23 cellular contexts compared by ENCODE assay signal in genomic region chr5:85646641-85647040, GRCh38.
DNase-seq lines count a peak whose midpoint lies in the region; ATAC-seq and TF ChIP-seq lines count a peak whose summit lies in the region.
"Had no signal": no experiment of that assay in that cellular context is flagged by ENCODE, and none has a peak within 500 bp of the region (broad histone marks: within the 10 kb centered on the region; RNA-seq: fewer than 3 reads in every experiment).

No MANE protein-coding gene starts in this region.

- no peaks in the 10 kb centered on the region for H3K79me2 ChIP-seq in mesendoderm (ENCODE audit: control insufficient read depth, insufficient read depth, low read length)

- H3K4me3 ChIP-seq in H7 (ENCODE audit: insufficient read depth, low read depth, low read length) (peak overlapping the region; percentile 58; the same call in 1 of the 2 replicates), mesendoderm (ENCODE audit: low read length) (no peak overlapping the region)
- H3K4me3 ChIP-seq: HAP-1 had no signal

- no peaks in the 10 kb centered on the region for H3K4me1 ChIP-seq in mesendoderm (ENCODE audit: control insufficient read depth, low read depth, low read length)
- H3K4me1 ChIP-seq: HAP-1 had no signal

- H3K27me3 ChIP-seq in H7 (ENCODE audit: control insufficient read depth, insufficient read depth, low read length) (no peaks in the 10 kb centered on the region), mesendoderm (ENCODE audit: insufficient read depth, low read length, poor library complexity) (no peaks in the 10 kb centered on the region)

- no peaks in the 10 kb centered on the region for H3K36me3 Mint-ChIP-seq in activated naive CD8-positive, alpha-beta T cell treated with anti-CD3 and anti-CD28 coated beads, Interleukin-2, amount 10 ng/mL, durations not matched to agents 7 days and 5 days
- no peaks in the 10 kb centered on the region for H3K36me3 Mint-ChIP-seq in activated naive CD8-positive, alpha-beta T cell treated with anti-CD3 and anti-CD28 coated beads for 36 hours
- H3K36me3 Mint-ChIP-seq in WTC11: no peaks in the 10 kb centered on the region
- H3K36me3 Mint-ChIP-seq: CD8-positive, alpha-beta T cell had no signal

- no peak overlapping the region for H2BK120ac ChIP-seq in mesendoderm (ENCODE audit: low read depth, low read length)

- no peaks in the 10 kb centered on the region for H3K27me3 Mint-ChIP-seq in activated naive CD8-positive, alpha-beta T cell treated with anti-CD3 and anti-CD28 coated beads, Interleukin-2, amount 10 ng/mL, durations not matched to agents 7 days and 5 days
- no peaks in the 10 kb centered on the region for H3K27me3 Mint-ChIP-seq in activated naive CD8-positive, alpha-beta T cell treated with anti-CD3 and anti-CD28 coated beads for 36 hours
- H3K27me3 Mint-ChIP-seq in WTC11 (ENCODE audit: low read depth): no peaks in the 10 kb centered on the region

- H2BK5ac ChIP-seq in mesendoderm (ENCODE audit: low read length): no peak overlapping the region

- no peak overlapping the region for H3K18ac ChIP-seq in mesendoderm (ENCODE audit: low read length)

- no peak overlapping the region for H3K23ac ChIP-seq in mesendoderm (ENCODE audit: low read length)

- H3K56ac ChIP-seq in mesendoderm (ENCODE audit: low read length): no peak overlapping the region

- no peak for TF ChIP-seq CTCF in WTC11 (IDR thresholded peaks at IDR 0.05)

- no peaks in the 10 kb centered on the region for H3K79me1 ChIP-seq in mesendoderm (ENCODE audit: low read length)

- POLR2A ChIA-PET in activated naive CD8-positive, alpha-beta T cell treated with anti-CD3 and anti-CD28 coated beads, Interleukin-2, amount 10 ng/mL, durations not matched to agents 7 days and 5 days (lab: Charles Lee): no interaction called here
- POLR2A ChIA-PET in WTC11 (lab: Charles Lee): no interaction called here

- no peak overlapping the region for H3K4me2 ChIP-seq in mesendoderm (ENCODE audit: low read length)

- no peak overlapping the region for H3K27ac ChIP-seq in mesendoderm (ENCODE audit: low read depth, low read length)

- no peaks in the 10 kb centered on the region for H3K4me1 Mint-ChIP-seq in activated naive CD8-positive, alpha-beta T cell treated with anti-CD3 and anti-CD28 coated beads, Interleukin-2, amount 10 ng/mL, durations not matched to agents 7 days and 5 days
- H3K4me1 Mint-ChIP-seq in activated naive CD8-positive, alpha-beta T cell treated with anti-CD3 and anti-CD28 coated beads for 36 hours: no peaks in the 10 kb centered on the region
- H3K4me1 Mint-ChIP-seq in WTC11: peaks cover 22% of the 10 kb centered on the region

- H4K5ac ChIP-seq in mesendoderm (ENCODE audit: low read length): no peak overlapping the region

- H3K27ac Mint-ChIP-seq in activated naive CD8-positive, alpha-beta T cell treated with anti-CD3 and anti-CD28 coated beads, Interleukin-2, amount 10 ng/mL, durations not matched to agents 7 days and 5 days: no peak overlapping the region
- no peak overlapping the region for H3K27ac Mint-ChIP-seq in activated naive CD8-positive, alpha-beta T cell treated with anti-CD3 and anti-CD28 coated beads for 36 hours
- H3K27ac Mint-ChIP-seq in WTC11: peak overlapping the region; percentile 35; the same call in 1 of the 2 replicates
- H3K27ac Mint-ChIP-seq: CD8-positive, alpha-beta T cell had no signal

- no peak for ATAC-seq in activated naive CD8-positive, alpha-beta T cell treated with anti-CD3 and anti-CD28 coated beads, Interleukin-2, amount 10 ng/mL, durations not matched to agents 7 days and 5 days (ENCODE audit: low read depth)
- peak; percentile 51 for ATAC-seq in WTC11
- no peak for ATAC-seq in HG03097 (IDR thresholded peaks at IDR 0.05; ENCODE audit: low FRiP score, unreplicated experiment)
- ATAC-seq: CD8-positive, alpha-beta T cell; HepG2; Panc1; SK-N-SH treated with all-trans-retinoic acid at 6 μM for 48 hours had no signal

- H3K36me3 ChIP-seq in H7 (replicated peaks; ENCODE audit: control insufficient read depth, insufficient read depth, low read length) (no peaks in the 10 kb centered on the region), mesendoderm (ENCODE audit: control insufficient read depth, insufficient read depth, low read length) (no peaks in the 10 kb centered on the region)
- H3K36me3 ChIP-seq: HAP-1 had no signal

- H3K4ac ChIP-seq in mesendoderm (ENCODE audit: low read depth, low read length): no peak overlapping the region

- H2BK15ac ChIP-seq in mesendoderm (replicated peaks; ENCODE audit: low read depth): no peak overlapping the region

- CTCF ChIA-PET in WTC11 (lab: Charles Lee): no interaction called here

- peak overlapping the region; percentile 21 for H3K4me3 Mint-ChIP-seq in activated naive CD8-positive, alpha-beta T cell treated with anti-CD3 and anti-CD28 coated beads, Interleukin-2, amount 10 ng/mL, durations not matched to agents 7 days and 5 days
- no peak overlapping the region for H3K4me3 Mint-ChIP-seq in activated naive CD8-positive, alpha-beta T cell treated with anti-CD3 and anti-CD28 coated beads for 36 hours
- peak overlapping the region; percentile 78 for H3K4me3 Mint-ChIP-seq in WTC11
- H3K4me3 Mint-ChIP-seq: CD8-positive, alpha-beta T cell had no signal

- H4K8ac ChIP-seq in mesendoderm (ENCODE audit: low read depth, low read length): peak overlapping the region; percentile 76

- no peaks in the 10 kb centered on the region for H3K9me3 Mint-ChIP-seq in activated naive CD8-positive, alpha-beta T cell treated with anti-CD3 and anti-CD28 coated beads, Interleukin-2, amount 10 ng/mL, durations not matched to agents 7 days and 5 days
- no peaks in the 10 kb centered on the region for H3K9me3 Mint-ChIP-seq in activated naive CD8-positive, alpha-beta T cell treated with anti-CD3 and anti-CD28 coated beads for 36 hours
- H3K9me3 Mint-ChIP-seq in WTC11: no peaks in the 10 kb centered on the region

- no CpG with 5 or more reads among the region's 2 CpGs for WGBS in mesendoderm (ENCODE audit: extremely low coverage, insufficient coverage, low lambda C conversion rate)

- H3K9ac ChIP-seq in mesendoderm (ENCODE audit: low read length): no peak overlapping the region

- no peak for DNase-seq in activated naive CD8-positive, alpha-beta T cell treated with anti-CD3 and anti-CD28 coated beads, Interleukin-2, amount 10 ng/mL, durations not matched to agents 7 days and 5 days
- no peak for DNase-seq in activated naive CD8-positive, alpha-beta T cell treated with anti-CD3 and anti-CD28 coated beads for 36 hours
- DNase-seq in H7 (no peak), WTC11 (ENCODE audit: low spot score) (no peak), mesendoderm (no peak), dedifferentiated amniotic fluid mesenchymal stem cell (ENCODE audit: extremely low spot score) (no peak)
- no peak for DNase-seq in stimulated activated CD4-positive, alpha-beta T cell treated with anti-CD3 and anti-CD28 coated beads, Interleukin-15, amount 100 ng/mL, for 24 hours
- DNase-seq: 8988T; C1 segment of cervical spinal cord; CD8-positive, alpha-beta T cell; GF-D8; KBM-7; NCI-H1092 treated with DMSO at 0.1 percent for 48 hours; NCI-H1436 treated with DMSO at 0.1 percent for 48 hours; NCI-H1930; NCI-H2227 treated with DMSO at 0.1 percent for 48 hours; NCI-H510A; NCI-H748 treated with DMSO at 0.1 percent for 48 hours had no signal

- H2AK5ac ChIP-seq in mesendoderm (ENCODE audit: low read length): no peak overlapping the region

TF ChIP-seq in WTC11, 78 proteins besides CTCF, POLR2A, EP300 and RAD21 (continues in another document):
- TF ChIP-seq ZNF532 (CRISPR knock-in tag; IDR thresholded peaks at IDR 0.05; ENCODE audit: borderline replicate concordance) (no peak), FOXP4 (CRISPR knock-in tag; IDR thresholded peaks at IDR 0.05) (no peak), NR3C1 (CRISPR knock-in tag; conservative IDR thresholded peaks at IDR 0.05; ENCODE audit: low read depth) (no peak), TEAD1 (CRISPR knock-in tag; IDR thresholded peaks at IDR 0.05) (no peak)
